Comparison of ENCODE assay signal across 33 cellular contexts in genomic region chr20:52596261-52596660, GRCh38.
"Had no signal": no experiment of that assay in that cellular context is flagged by ENCODE, and none has a peak within 500 bp of the region (broad histone marks: within the 10 kb centered on the region; RNA-seq: fewer than 3 reads in every experiment).

No MANE protein-coding gene starts in this region.

- H3K27me3 Mint-ChIP-seq: T-cell had no signal

- DNase-seq: Karpas-422, KBM-7, MG63, NCI-H1048, NCI-H1092 treated with DMSO at 0.1 percent for 48 hours, NCI-H1105 treated with DMSO at 0.1 percent for 48 hours, NCI-H1417, NCI-H1436, NCI-H146, NCI-H1694, NCI-H187, NCI-H1930, NCI-H2029 treated with DMSO at 0.1 percent for 48 hours, NCI-H2081 treated with DMSO at 0.1 percent for 48 hours, NCI-H2171 treated with DMSO at 0.1 percent for 48 hours, NCI-H2227 treated with DMSO at 0.1 percent for 48 hours, NCI-H345, NCI-H446, NCI-H510A treated with DMSO at 0.1 percent for 48 hours, NCI-H524 treated with DMSO at 0.1 percent for 48 hours, NCI-H526 treated with DMSO at 0.1 percent for 48 hours, NCI-H774, OCI-M1, PC-3, Peyer's patch, RPMI8226, SHP77, SIG-M5, SJCRH30, T-cell had no signal

- H3K9ac ChIP-seq: KMS-11 had no signal

- H3K4me2 ChIP-seq: KMS-11 had no signal

- H3K27ac ChIP-seq: KMS-11, Peyer's patch, SJCRH30, SK-N-MC had no signal

- ATAC-seq: PC-3, SK-N-SH treated with all-trans-retinoic acid at 6 μM for 48 hours, T-cell had no signal

- H3K36me3 ChIP-seq: MG63, Peyer's patch, SJCRH30 had no signal

- H3K4me3 ChIP-seq: MG63, Peyer's patch, SJCRH30, SK-N-MC had no signal

- H3K27me3 ChIP-seq: MG63, Peyer's patch had no signal

- H3K4me1 ChIP-seq: Peyer's patch, SJCRH30 had no signal

- H3K9me3 ChIP-seq: MG63, Peyer's patch, SJCRH30 had no signal

- H3K4me3 Mint-ChIP-seq: T-cell had no signal
